In the genomic region with DNA sequence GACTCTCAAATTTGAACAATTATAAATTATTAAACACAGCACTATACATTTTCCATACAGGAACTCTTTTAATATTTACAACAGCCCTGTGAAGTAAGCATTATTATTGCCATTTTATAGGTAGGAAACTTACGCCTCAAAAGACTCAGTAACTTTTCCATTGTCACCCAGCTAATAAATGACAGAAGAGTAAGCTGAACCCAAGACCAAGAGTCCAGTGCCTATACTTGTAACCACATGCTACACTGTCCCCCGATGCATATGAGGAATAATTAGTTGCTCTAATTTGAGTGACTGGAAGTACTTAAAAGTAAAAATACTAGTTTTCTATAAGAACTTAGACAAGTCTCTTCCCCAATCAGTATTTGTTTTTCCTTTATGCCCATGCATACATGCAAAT, we compare ENCODE assay signal across 29 cellular contexts.
"Had no signal": no experiment of that assay in that cellular context is flagged by ENCODE, and none has a peak within 500 bp of the region (broad histone marks: within the 10 kb centered on the region; RNA-seq: fewer than 3 reads in every experiment).

No MANE protein-coding gene starts in this region.

- H3K4me2 ChIP-seq: hepatocyte had no signal

- H3K4me3 Mint-ChIP-seq: effector memory CD8-positive, alpha-beta T cell; memory B cell; naive B cell; natural killer cell treated with Interleukin-12 subunit alpha and Interleukin-12 subunit beta and Interleukin-15 and Interleukin-18, amount 100 ng/mL, for 72 hours; neural crest cell; stimulated activated memory B cell treated with anti-CD40 and anti-IgM and Interleukin-4, amounts not matched to agents 10 μg/mL and 1 μg/mL and 100 μg/mL, for 72 hours; stimulated activated naive CD8-positive, alpha-beta T cell treated with anti-CD3 and anti-CD28 coated beads, Interleukin-15, Interleukin-2, amounts not matched to agents 100 ng/mL and 50 ng/mL, for 24 hours had no signal

- H3K9me3 Mint-ChIP-seq: effector memory CD8-positive, alpha-beta T cell; memory B cell; natural killer cell treated with Interleukin-12 subunit alpha and Interleukin-12 subunit beta and Interleukin-15 and Interleukin-18, amount 100 ng/mL, for 72 hours; neural crest cell; stimulated activated memory B cell treated with anti-CD40 and anti-IgM and Interleukin-4, amounts not matched to agents 10 μg/mL and 1 μg/mL and 100 μg/mL, for 72 hours; stimulated activated naive CD8-positive, alpha-beta T cell treated with anti-CD3 and anti-CD28 coated beads, Interleukin-15, Interleukin-2, amounts not matched to agents 100 ng/mL and 50 ng/mL, for 24 hours had no signal

- H3K27me3 ChIP-seq: gastrocnemius medialis, heart left ventricle, hepatocyte, neutrophil, right atrium auricular region, sigmoid colon, spleen, tibial nerve, upper lobe of left lung had no signal

- H3K27me3 Mint-ChIP-seq: progenitor cell of endocrine pancreas had no signal

- FAIRE-seq: endometrium, kidney, urothelium cell line had no signal

- DNase-seq: cortex of kidney; effector memory CD8-positive, alpha-beta T cell; foreskin fibroblast; gastrocnemius medialis; heart left ventricle; kidney; mucosa of descending colon; naive B cell; sigmoid colon; spleen; stimulated activated CD4-positive, alpha-beta T cell treated with anti-CD3 and anti-CD28 coated beads, Interleukin-4, amount 100 ng/mL, for 4 hours; upper lobe of left lung had no signal

- H3K9me3 ChIP-seq: gastrocnemius medialis, heart left ventricle, mucosa of descending colon, neutrophil, right atrium auricular region, sigmoid colon, spleen, thoracic aorta, tibial nerve, upper lobe of left lung had no signal

- H2AFZ ChIP-seq: hepatocyte, parathyroid adenoma had no signal

- H3K79me2 ChIP-seq: parathyroid adenoma had no signal

- H3K4me1 Mint-ChIP-seq: memory B cell; naive B cell; stimulated activated memory B cell treated with anti-CD40 and anti-IgM and Interleukin-4, amounts not matched to agents 10 μg/mL and 1 μg/mL and 100 μg/mL, for 72 hours had no signal

- H3K27ac Mint-ChIP-seq: effector memory CD8-positive, alpha-beta T cell; memory B cell; natural killer cell treated with Interleukin-12 subunit alpha and Interleukin-12 subunit beta and Interleukin-15 and Interleukin-18, amount 100 ng/mL, for 72 hours; stimulated activated memory B cell treated with anti-CD40 and anti-IgM and Interleukin-4, amounts not matched to agents 10 μg/mL and 1 μg/mL and 100 μg/mL, for 72 hours; stimulated activated naive CD8-positive, alpha-beta T cell treated with anti-CD3 and anti-CD28 coated beads, Interleukin-15, Interleukin-2, amounts not matched to agents 100 ng/mL and 50 ng/mL, for 24 hours had no signal

- H3K4me1 ChIP-seq: parathyroid adenoma, right atrium auricular region, spleen had no signal

- H3K36me3 Mint-ChIP-seq: memory B cell; naive B cell; natural killer cell treated with Interleukin-12 subunit alpha and Interleukin-12 subunit beta and Interleukin-15 and Interleukin-18, amount 100 ng/mL, for 72 hours; stimulated activated memory B cell treated with anti-CD40 and anti-IgM and Interleukin-4, amounts not matched to agents 10 μg/mL and 1 μg/mL and 100 μg/mL, for 72 hours had no signal

- ATAC-seq: effector memory CD8-positive, alpha-beta T cell; esophagus mucosa; gastrocnemius medialis; heart left ventricle; left lobe of liver; mucosa of descending colon; natural killer cell treated with Interleukin-12 subunit alpha and Interleukin-12 subunit beta and Interleukin-15 and Interleukin-18, amount 100 ng/mL, for 72 hours; stimulated activated memory B cell treated with anti-CD40 and anti-IgM and Interleukin-4, amounts not matched to agents 10 μg/mL and 1 μg/mL and 100 μg/mL, for 72 hours had no signal

- H3K9ac ChIP-seq: parathyroid adenoma had no signal

- H3K36me3 ChIP-seq: gastrocnemius medialis, neutrophil, right atrium auricular region, sigmoid colon, spleen, thoracic aorta, tibial nerve had no signal

- H3K27ac ChIP-seq: heart left ventricle, hepatocyte, neutrophil, parathyroid adenoma, right atrium auricular region, sigmoid colon, spleen, thoracic aorta, upper lobe of left lung had no signal

- H3K4me3 ChIP-seq: gastrocnemius medialis, heart left ventricle, hepatocyte, lung, mucosa of descending colon, right atrium auricular region, sigmoid colon, spleen, thoracic aorta, tibial nerve, upper lobe of left lung had no signal
